1 cellular context compared by ENCODE assay signal in the genomic region with DNA sequence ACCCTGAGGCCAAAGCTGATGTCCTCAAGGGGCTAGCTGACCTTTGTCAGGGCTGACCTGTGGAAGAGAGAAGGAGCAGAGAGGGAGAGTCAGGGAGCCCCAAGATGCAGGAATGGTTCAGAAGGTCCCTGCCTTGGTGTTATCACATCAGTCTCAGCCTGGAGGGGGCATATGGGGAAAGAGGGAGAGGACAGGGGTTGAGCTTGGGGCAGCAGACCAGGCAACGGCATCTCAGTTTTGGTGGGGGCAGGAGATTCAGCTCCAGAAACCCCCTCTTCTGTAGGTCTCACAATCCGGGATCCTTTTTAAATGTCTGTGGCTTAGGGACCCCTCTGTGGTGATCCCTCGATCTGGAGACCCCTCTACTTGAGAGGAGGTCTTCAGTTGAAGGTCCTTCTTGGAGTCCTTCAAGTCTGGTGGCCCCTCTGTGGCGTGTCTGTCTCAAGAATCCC.
TF ChIP-seq lines count a peak whose summit lies in the region.

No MANE protein-coding gene starts in this region.

TF ChIP-seq in liver, 16 proteins besides CTCF, POLR2A, EP300 and RAD21 (continued from another document):
- TF ChIP-seq, protein P1, sequence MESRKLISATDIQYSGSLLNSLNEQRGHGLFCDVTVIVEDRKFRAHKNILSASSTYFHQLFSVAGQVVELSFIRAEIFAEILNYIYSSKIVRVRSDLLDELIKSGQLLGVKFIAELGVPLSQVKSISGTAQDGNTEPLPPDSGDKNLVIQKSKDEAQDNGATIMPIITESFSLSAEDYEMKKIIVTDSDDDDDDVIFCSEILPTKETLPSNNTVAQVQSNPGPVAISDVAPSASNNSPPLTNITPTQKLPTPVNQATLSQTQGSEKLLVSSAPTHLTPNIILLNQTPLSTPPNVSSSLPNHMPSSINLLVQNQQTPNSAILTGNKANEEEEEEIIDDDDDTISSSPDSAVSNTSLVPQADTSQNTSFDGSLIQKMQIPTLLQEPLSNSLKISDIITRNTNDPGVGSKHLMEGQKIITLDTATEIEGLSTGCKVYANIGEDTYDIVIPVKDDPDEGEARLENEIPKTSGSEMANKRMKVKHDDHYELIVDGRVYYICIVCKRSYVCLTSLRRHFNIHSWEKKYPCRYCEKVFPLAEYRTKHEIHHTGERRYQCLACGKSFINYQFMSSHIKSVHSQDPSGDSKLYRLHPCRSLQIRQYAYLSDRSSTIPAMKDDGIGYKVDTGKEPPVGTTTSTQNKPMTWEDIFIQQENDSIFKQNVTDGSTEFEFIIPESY (IDR thresholded peaks at IDR 0.05): no peak
- TF ChIP-seq NR2F2 (IDR thresholded peaks at IDR 0.05) (no peak), GABPA (IDR thresholded peaks at IDR 0.05 in 1 of 2, conservative IDR thresholded peaks at IDR 0.05 in 1 of 2) (no peak)
